ENCODE assay signal across 23 cellular contexts in genomic region chr1:205395616-205396015, GRCh38.
"Had no signal": no experiment of that assay in that cellular context is flagged by ENCODE, and none has a peak within 500 bp of the region (broad histone marks: within the 10 kb centered on the region; RNA-seq: fewer than 3 reads in every experiment).

No MANE protein-coding gene starts in this region.

- DNase-seq: colonic mucosa; cortex of kidney; dermis blood vessel endothelial cell; dorsolateral prefrontal cortex; effector CD4-positive, alpha-beta T cell; effector CD8-positive, alpha-beta T cell; effector memory CD4-positive, alpha-beta T cell; effector memory CD8-positive, alpha-beta T cell; endodermal cell; erythroblast; esophagus squamous epithelium; foreskin fibroblast; foreskin keratinocyte; foreskin melanocyte; gastrocnemius medialis; glutamatergic neuron; head of caudate nucleus; heart left ventricle; heart right ventricle had no signal

- FAIRE-seq: colon, endometrium, endothelial cell of umbilical vein, frontal cortex had no signal
